3 cellular contexts compared by ENCODE assay signal in the genomic region with DNA sequence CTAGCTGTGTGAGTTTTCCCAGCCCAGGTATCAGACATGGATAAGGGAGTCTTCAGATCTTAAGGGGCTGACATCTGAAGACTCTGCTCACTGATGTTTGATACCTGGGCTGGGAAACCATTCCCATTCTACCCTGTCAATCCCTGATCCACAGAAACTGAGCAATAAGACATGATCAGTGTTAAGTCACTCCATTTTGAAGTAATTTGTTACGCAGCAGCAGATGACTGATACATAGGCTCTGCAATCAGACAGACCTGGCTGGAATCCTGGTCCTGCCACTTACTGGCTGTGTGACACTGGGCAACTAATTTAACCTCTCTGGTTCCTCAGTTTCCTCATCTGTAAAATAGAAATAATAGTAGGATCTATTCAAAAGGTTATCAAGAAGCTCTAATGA.
TF ChIP-seq lines count a peak whose summit lies in the region.

No MANE protein-coding gene starts in this region.

TF ChIP-seq in HepG2, 621 proteins besides CTCF, POLR2A, EP300 and RAD21:
- TF ChIP-seq NFYC (CRISPR knock-in tag; IDR thresholded peaks at IDR 0.05) (no peak), RBAK (CRISPR knock-in tag; IDR thresholded peaks at IDR 0.05) (peak; percentile 74; the same call in 1 of the 2 replicates)

TF ChIP-seq in HEK293, 187 proteins besides CTCF, POLR2A, EP300 and RAD21:
- TF ChIP-seq RBAK (tag by site-specific recombination; IDR thresholded peaks at IDR 0.05) (peak; percentile 67; the same call in 1 of the 2 replicates), MEIS1 (CRISPR knock-in tag; IDR thresholded peaks at IDR 0.05; ENCODE audit: borderline replicate concordance) (no peak), ZNF19 (tag by site-specific recombination; IDR thresholded peaks at IDR 0.05; ENCODE audit: low read depth) (no peak), ZNF837 (tag by site-specific recombination; IDR thresholded peaks at IDR 0.05) (no peak), SALL2 (tag by site-specific recombination; IDR thresholded peaks at IDR 0.05; ENCODE audit: borderline replicate concordance) (no peak), ZNF626 (tag by site-specific recombination; IDR thresholded peaks at IDR 0.05) (no peak), KLF7 (tag by site-specific recombination; IDR thresholded peaks at IDR 0.05; ENCODE audit: borderline replicate concordance) (no peak)

TF ChIP-seq in K562, 482 proteins besides CTCF, POLR2A, EP300 and RAD21:
- TF ChIP-seq RBM25 (IDR thresholded peaks at IDR 0.05; ENCODE audit: low read depth, low read length, severe bottlenecking): peak; percentile 61
- TF ChIP-seq PHF20 (IDR thresholded peaks at IDR 0.05; ENCODE audit: partially characterized antibody): no peak
- TF ChIP-seq RFX1 (IDR thresholded peaks at IDR 0.05): no peak
- no peak for TF ChIP-seq IRF2 (CRISPR knock-in tag; IDR thresholded peaks at IDR 0.05)
- no peak for TF ChIP-seq KLF16 (IDR thresholded peaks at IDR 0.05)
- TF ChIP-seq ZEB2 (IDR thresholded peaks at IDR 0.05): no peak
- no peak for TF ChIP-seq ZNF583 (CRISPR knock-in tag; IDR thresholded peaks at IDR 0.05)
